8 cellular contexts compared by ENCODE assay signal in genomic region chr2:219388127-219388844, GRCh38.
DNase-seq lines count a peak whose midpoint lies in the region; ATAC-seq and TF ChIP-seq lines count a peak whose summit lies in the region.

No MANE protein-coding gene starts in this region.

- no peaks in the 10 kb centered on the region for H3K27me3 ChIP-seq in muscle layer of colon (ENCODE audit: control insufficient read depth in 1 of 2, insufficient read depth in 2 of 2, low read length in 2 of 2)

- H3K9me3 ChIP-seq in muscle layer of colon (ENCODE audit: low read length) = no peaks in the 10 kb centered on the region

- peak; percentile 81 for ATAC-seq in GM21717 (IDR thresholded peaks at IDR 0.05; ENCODE audit: unreplicated experiment)

- H3K4me1 ChIP-seq in muscle layer of colon (ENCODE audit: insufficient read depth, low read length) = peaks cover 23% of the 10 kb centered on the region

- peak overlapping the region; percentile 44 for H3K9ac ChIP-seq in muscle layer of colon (ENCODE audit: low read length)

- H3K27ac ChIP-seq in muscle layer of colon (ENCODE audit: low read depth, low read length) = peak overlapping the region; percentile 68

- H3K4me3 ChIP-seq in muscle layer of colon (ENCODE audit: low read depth in 1 of 2, low read length in 2 of 2) = peak overlapping the region in 1 of 2 donors; percentile 43

- DNase-seq in DMS153 treated with DMSO at 0.1 percent for 48 hours (lab: John Stamatoyannopoulos, UW; ENCODE audit: unreplicated experiment) (peak; percentile 92), OCI-M2 (lab: John Stamatoyannopoulos, UW; ENCODE audit: unreplicated experiment) (peak; percentile 59), erythroblast (lab: John Stamatoyannopoulos, UW) (peak; percentile 99 to 100)
- peak; percentile 100 for DNase-seq in activated T-cell treated with anti-CD3 and anti-CD28 coated beads, Interleukin-2, amount 50 U/mL, for 1 hour
- peak; percentile 99 for DNase-seq in stimulated activated CD8-positive, alpha-beta memory T cell treated with anti-CD3 and anti-CD28 coated beads, Interleukin-4, amount 100 ng/mL, for 48 hours

- TF ChIP-seq EP300 in Ishikawa (IDR thresholded peaks at IDR 0.05; ENCODE audit: borderline replicate concordance) = no peak

- peak; percentile 20 for TF ChIP-seq POLR2A in erythroblast (IDR thresholded peaks at IDR 0.05; ENCODE audit: low read length)

- H3K36me3 ChIP-seq in muscle layer of colon (ENCODE audit: insufficient read depth, low read length) = peaks cover 33% of the 10 kb centered on the region

- TF ChIP-seq RAD21 in Ishikawa (IDR thresholded peaks at IDR 0.05; ENCODE audit: low read depth) = no peak; the same call in 1 of the 2 replicates

TF ChIP-seq in Ishikawa, 13 proteins besides CTCF, POLR2A, EP300 and RAD21:
- no peak for TF ChIP-seq TEAD4 (IDR thresholded peaks at IDR 0.05)
- TF ChIP-seq MAX (IDR thresholded peaks at IDR 0.05) = peak; percentile 66
- TF ChIP-seq CREB1 (IDR thresholded peaks at IDR 0.05; ENCODE audit: low read depth) = no peak
- TF ChIP-seq FOXM1 (IDR thresholded peaks at IDR 0.05; ENCODE audit: borderline replicate concordance, low read depth) = no peak
- TF ChIP-seq TCF12 (IDR thresholded peaks at IDR 0.05; ENCODE audit: low read depth) = no peak
- TF ChIP-seq REST (IDR thresholded peaks at IDR 0.05; ENCODE audit: low read depth) = no peak
- TF ChIP-seq EGR1 (IDR thresholded peaks at IDR 0.05) = peak; percentile 89
- no peak for TF ChIP-seq CEBPB (IDR thresholded peaks at IDR 0.05)
- no peak for TF ChIP-seq YY1 (IDR thresholded peaks at IDR 0.05; ENCODE audit: low read depth)
- no peak for TF ChIP-seq USF1 (IDR thresholded peaks at IDR 0.05)
- peak; percentile 38; the same call in 1 of the 2 replicates for TF ChIP-seq TAF1 (IDR thresholded peaks at IDR 0.05; ENCODE audit: low read depth)
- TF ChIP-seq ZBTB7A (IDR thresholded peaks at IDR 0.05; ENCODE audit: low read depth) = peak; percentile 71
- TF ChIP-seq NFIC (IDR thresholded peaks at IDR 0.05) = no peak
TF ChIP-seq in Ishikawa: peak in this region for 4.
